In the genomic region with DNA sequence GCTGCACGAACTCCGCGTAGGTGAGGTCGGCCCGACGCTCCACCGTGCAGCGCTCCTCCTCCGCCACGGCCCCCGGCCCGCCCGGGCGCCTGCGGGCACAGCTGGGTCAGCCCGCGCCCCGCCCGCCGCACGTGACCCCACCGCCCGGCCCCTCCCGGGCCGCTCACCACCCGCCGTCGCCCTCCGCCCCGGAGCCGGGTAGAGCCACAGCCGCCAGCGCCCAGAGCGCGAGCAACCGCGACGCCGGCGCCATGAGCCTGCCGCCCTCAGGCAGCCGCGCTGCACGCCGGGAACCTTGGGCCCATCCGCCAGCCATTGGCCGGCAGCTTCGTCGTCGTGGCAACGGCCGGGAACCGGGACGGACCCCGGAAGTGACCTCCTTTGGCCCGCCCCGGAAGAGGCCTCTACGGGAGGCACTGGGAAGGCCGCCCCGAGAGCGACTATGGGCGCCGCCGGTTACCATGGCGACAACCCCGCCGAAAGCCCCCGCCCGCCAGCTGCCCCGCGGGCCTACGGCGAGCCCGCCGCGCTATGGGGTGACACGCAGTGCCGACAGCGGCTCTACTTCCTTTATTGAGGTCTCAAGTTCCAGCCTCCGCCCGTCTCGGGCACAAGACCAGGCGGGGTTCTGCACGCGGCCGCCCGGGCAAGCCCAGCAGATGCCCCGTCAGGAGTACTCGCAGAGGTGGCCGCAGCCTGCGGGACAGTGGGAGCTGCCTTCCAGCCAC, we compare ENCODE assay signal across 8 cellular contexts. TPM values are rescaled to one million over a fixed set of nuclear protein-coding genes. Genes with fewer than 3 reads are reported as not detected.
DNase-seq lines count a peak whose midpoint lies in the region; ATAC-seq, FAIRE-seq and TF ChIP-seq lines count a peak whose summit lies in the region.

A gene with protein sequence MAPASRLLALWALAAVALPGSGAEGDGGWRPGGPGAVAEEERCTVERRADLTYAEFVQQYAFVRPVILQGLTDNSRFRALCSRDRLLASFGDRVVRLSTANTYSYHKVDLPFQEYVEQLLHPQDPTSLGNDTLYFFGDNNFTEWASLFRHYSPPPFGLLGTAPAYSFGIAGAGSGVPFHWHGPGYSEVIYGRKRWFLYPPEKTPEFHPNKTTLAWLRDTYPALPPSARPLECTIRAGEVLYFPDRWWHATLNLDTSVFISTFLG (minus strand): TSS at position 268 of the 728 bp plus-strand sequence. CDS start 15 bp downstream, at position 253.

- H3K4me3 ChIP-seq in kidney (ENCODE audit: low read length in 2 of 2), result peak within 1 kb of the TSS; percentile 56 to 73

- peaks cover 8 to 22% of the 10 kb centered on the region in 2 donors for H3K36me3 ChIP-seq in kidney (ENCODE audit: control insufficient read depth in 1 of 2, insufficient read depth in 2 of 2, low read length in 2 of 2)

- TF ChIP-seq CTCF in AG09319 (IDR thresholded peaks at IDR 0.05; ENCODE audit: low read depth, low read length), result no peak
- TF ChIP-seq CTCF in kidney (IDR thresholded peaks at IDR 0.05; ENCODE audit: borderline replicate concordance, extremely low read depth, insufficient read depth), result no peak

- FAIRE-seq in kidney (lab: Jason Lieb, UNC), result no peak

- H3K27ac ChIP-seq in kidney (ENCODE audit: low read depth in 2 of 2, low read length in 2 of 2), result peak within 1 kb of the TSS; percentile 59 to 71

- ATAC-seq in GM19035 (IDR thresholded peaks at IDR 0.05; ENCODE audit: unreplicated experiment) (peak; percentile 57), HG03342 (IDR thresholded peaks at IDR 0.05; ENCODE audit: unreplicated experiment) (peak; percentile 61)

- H3K9ac ChIP-seq in kidney (ENCODE audit: low read length in 2 of 2), result peak within 1 kb of the TSS in 1 of 2 donors; percentile 61

- no peaks in the 10 kb centered on the region for H3K9me3 ChIP-seq in kidney (ENCODE audit: control insufficient read depth in 1 of 2, low read length in 2 of 2)

- DNase-seq in AG09319 (ENCODE audit: extremely low read depth, low read depth), result peak; percentile 84
- peak; percentile 95 for DNase-seq in NCI-H460 (ENCODE audit: extremely low read depth, low read depth)
- DNase-seq in activated CD4-positive, alpha-beta T cell treated with anti-CD3 and anti-CD28 coated beads for 1 hour, result peak; percentile 94
- DNase-seq in cerebellar cortex (ENCODE audit: low spot score), result peak; percentile 84
- peak; percentile 99 for DNase-seq in kidney
- DNase-seq in stimulated activated CD4-positive, alpha-beta T cell treated with anti-CD3 and anti-CD28 coated beads, Interleukin-12 subunit alpha, Interleukin-12 subunit beta, amount 100 ng/mL, for 48 hours (ENCODE audit: low read depth in 2 of 3, low spot score in 1 of 3), result peak; percentile 93 to 98 (median 93)

- intact Hi-C loops in kidney (cut with DNase I), result no loop called here

- H3K4me1 ChIP-seq in kidney (ENCODE audit: control insufficient read depth in 1 of 2, insufficient read depth in 1 of 2, low read depth in 1 of 2, low read length in 2 of 2), result peaks cover 12 to 45% of the 10 kb centered on the region in 2 donors

RNA-seq across cellular contexts. Expression of the gene that starts here (rescaled TPM):
- 46.5 and 52.1 TPM in 2 replicates for total RNA-seq in NCI-H460 (2014; rRNA removed; shearing (Covaris generic))
- polyA plus RNA-seq in NCI-H460 (2014; cell fraction: nucleus; rRNA removed), result 122 and 162 TPM in 2 replicates
- 75.0 TPM for total RNA-seq in kidney
- 80.4 TPM for polyA plus RNA-seq in kidney (ENCODE audit: insufficient read depth, low read depth, low replicate concordance)

Comparison
In these comparisons a context has a peak if more than half of its experiments do, and no peak if none do; other contexts are left out.
1. Peak in every context shown above with its lines: DNase-seq, ATAC-seq, H3K4me3 ChIP-seq and H3K27ac ChIP-seq.